ENCODE assay signal across 1 cellular context in genomic region chr1:16371725-16372124, GRCh38.
TF ChIP-seq lines count a peak whose summit lies in the region.

No MANE protein-coding gene starts in this region.

TF ChIP-seq in HepG2, 621 proteins besides CTCF, POLR2A, EP300 and RAD21:
- no peak for TF ChIP-seq FOSL2 (CRISPR knock-in tag; IDR thresholded peaks at IDR 0.05)
- no peak for TF ChIP-seq THRA (CRISPR knock-in tag; IDR thresholded peaks at IDR 0.05; ENCODE audit: borderline replicate concordance)
- no peak for TF ChIP-seq SNRNP70 (IDR thresholded peaks at IDR 0.05; ENCODE audit: low read depth, low read length)
- TF ChIP-seq ZNF350 (CRISPR knock-in tag; IDR thresholded peaks at IDR 0.05; ENCODE audit: borderline replicate concordance, low read depth) = no peak
- TF ChIP-seq ZNF512 (CRISPR knock-in tag; IDR thresholded peaks at IDR 0.05) = no peak
- TF ChIP-seq ZNF879 (CRISPR knock-in tag; IDR thresholded peaks at IDR 0.05) = no peak
- no peak for TF ChIP-seq CHCHD3 (CRISPR knock-in tag; IDR thresholded peaks at IDR 0.05)
- TF ChIP-seq SOX13 (IDR thresholded peaks at IDR 0.05) = no peak
- TF ChIP-seq SOX13 (CRISPR knock-in tag; conservative IDR thresholded peaks at IDR 0.05 in 1 of 2, IDR thresholded peaks at IDR 0.05 in 1 of 2) = no peak
